1 cellular context compared by ENCODE assay signal in genomic region chr16:16150117-16150877, GRCh38.
TF ChIP-seq lines count a peak whose summit lies in the region.

No MANE protein-coding gene starts in this region.

TF ChIP-seq in HepG2, 621 proteins besides CTCF, POLR2A, EP300 and RAD21 (continued from another document and continues in another):
- TF ChIP-seq SIX1 (CRISPR knock-in tag; IDR thresholded peaks at IDR 0.05; ENCODE audit: borderline replicate concordance) (no peak), ZBTB34 (CRISPR knock-in tag; IDR thresholded peaks at IDR 0.05) (no peak; the same call in 1 of the 2 replicates), ZBTB8A (CRISPR knock-in tag; IDR thresholded peaks at IDR 0.05; ENCODE audit: borderline replicate concordance, low read depth) (no peak), ZNF12 (CRISPR knock-in tag; IDR thresholded peaks at IDR 0.05) (0 out of 2 replicates have a peak, but pooled peaks have one; percentile 7), ZFY (CRISPR knock-in tag; IDR thresholded peaks at IDR 0.05) (peak; percentile 12; the same call in 1 of the 2 replicates), ZNF329 (CRISPR knock-in tag; IDR thresholded peaks at IDR 0.05; ENCODE audit: low read depth) (no peak), ZNF18 (CRISPR knock-in tag; IDR thresholded peaks at IDR 0.05; ENCODE audit: insufficient replicate concordance) (no peak), ZSCAN20 (CRISPR knock-in tag; IDR thresholded peaks at IDR 0.05; ENCODE audit: borderline replicate concordance) (no peak), PAX8 (CRISPR knock-in tag; IDR thresholded peaks at IDR 0.05; ENCODE audit: borderline replicate concordance) (no peak), SYNCRIP (IDR thresholded peaks at IDR 0.05; ENCODE audit: insufficient read depth, low read depth, low read length) (no peak), ZNF704 (CRISPR knock-in tag; IDR thresholded peaks at IDR 0.05; ENCODE audit: borderline replicate concordance) (peak; percentile 51; the same call in 1 of the 2 replicates), MEIS1 (CRISPR knock-in tag; IDR thresholded peaks at IDR 0.05; ENCODE audit: borderline replicate concordance) (peak; percentile 24; the same call in 1 of the 2 replicates), ZNF34 (CRISPR knock-in tag; IDR thresholded peaks at IDR 0.05; ENCODE audit: borderline replicate concordance) (0 out of 2 replicates have a peak, but pooled peaks have one; percentile 85), CSRNP2 (CRISPR knock-in tag; conservative IDR thresholded peaks at IDR 0.05; ENCODE audit: low read depth) (no peak), ZNF24 (IDR thresholded peaks at IDR 0.05) (no peak), MAX (IDR thresholded peaks at IDR 0.05) (peak; percentile 18; the same call in 1 of the 2 replicates), PRPF4 (IDR thresholded peaks at IDR 0.05; ENCODE audit: low read depth, low read length, poor library complexity, severe bottlenecking) (no peak), ZNF720 (CRISPR knock-in tag; IDR thresholded peaks at IDR 0.05) (no peak), ZZZ3 (CRISPR knock-in tag; IDR thresholded peaks at IDR 0.05; ENCODE audit: borderline replicate concordance) (no peak), HMG20A (CRISPR knock-in tag; IDR thresholded peaks at IDR 0.05; ENCODE audit: borderline replicate concordance) (no peak), ATF6 (CRISPR knock-in tag; conservative IDR thresholded peaks at IDR 0.05) (no peak), ZNF407 (CRISPR knock-in tag; IDR thresholded peaks at IDR 0.05; ENCODE audit: not compliant biosample characterization) (peak; percentile 31), ZSCAN29 (CRISPR knock-in tag; conservative IDR thresholded peaks at IDR 0.05) (0 out of 2 replicates have a peak, but pooled peaks have one; percentile 64), ZNF687 (CRISPR knock-in tag; IDR thresholded peaks at IDR 0.05) (peak; percentile 96), POLR2AphosphoS5 (IDR thresholded peaks at IDR 0.05; ENCODE audit: low read depth, low read length) (no peak), ZNF7 (CRISPR knock-in tag; IDR thresholded peaks at IDR 0.05) (no peak), HOXA7 (CRISPR knock-in tag; IDR thresholded peaks at IDR 0.05) (no peak), ZBTB43 (CRISPR knock-in tag; conservative IDR thresholded peaks at IDR 0.05) (no peak), KLF15 (CRISPR knock-in tag; IDR thresholded peaks at IDR 0.05; ENCODE audit: borderline replicate concordance) (no peak), CEBPG (CRISPR knock-in tag; IDR thresholded peaks at IDR 0.05) (no peak), TCF12 (IDR thresholded peaks at IDR 0.05) (no peak), TCF12 (CRISPR knock-in tag; IDR thresholded peaks at IDR 0.05) (no peak), KLF9 (CRISPR knock-in tag; IDR thresholded peaks at IDR 0.05; ENCODE audit: low read depth) (no peak), CEBPB (IDR thresholded peaks at IDR 0.05; ENCODE audit: borderline replicate concordance, low read depth, low read length) (no peak), MAFG (CRISPR knock-in tag; IDR thresholded peaks at IDR 0.05) (no peak), ZFP82 (CRISPR knock-in tag; IDR thresholded peaks at IDR 0.05; ENCODE audit: borderline replicate concordance) (no peak), ZNF430 (CRISPR knock-in tag; IDR thresholded peaks at IDR 0.05) (peak; percentile 69; the same call in 1 of the 2 replicates), SUZ12 (IDR thresholded peaks at IDR 0.05; ENCODE audit: low read depth, low read length) (no peak), NR1H2 (CRISPR knock-in tag; IDR thresholded peaks at IDR 0.05; ENCODE audit: borderline replicate concordance, low read depth) (0 out of 2 replicates have a peak, but pooled peaks have one; percentile 66)
